In genomic region chr2:217859926-217860325, GRCh38 we compare ENCODE assay signal across 27 cellular contexts.
A peak's percentile ranks its signal among the peaks of the same experiment; 100 is the strongest.
DNase-seq lines count a peak whose midpoint lies in the region; ATAC-seq and TF ChIP-seq lines count a peak whose summit lies in the region.
"Had no signal": no experiment of that assay in that cellular context is flagged by ENCODE, and none has a peak within 500 bp of the region (broad histone marks: within the 10 kb centered on the region; RNA-seq: fewer than 3 reads in every experiment).

No MANE protein-coding gene starts in this region.

- H3K9me3 Mint-ChIP-seq in stimulated activated effector memory CD8-positive, alpha-beta T cell treated with anti-CD3 and anti-CD28 coated beads, Interleukin-12 subunit alpha, Interleukin-12 subunit beta, amount 100 ng/mL, for 72 hours, result no peaks in the 10 kb centered on the region
- H3K9me3 Mint-ChIP-seq: dendritic cell treated with granulocyte-macrophage colony-stimulating factor and Interleukin-4, amounts not matched to agents 40 ng/mL and 50 ng/mL, for 4 days; endodermal cell; neural crest cell; stimulated activated memory B cell treated with anti-CD40 and anti-IgM and Interleukin-4, amounts not matched to agents 10 μg/mL and 1 μg/mL and 100 μg/mL, for 72 hours; T-helper 1 cell treated with Interleukin-12 subunit alpha and Interleukin-12 subunit beta and Interleukin-4 antibody, amounts not matched to agents 30 μg/mL and 1 μg/mL, for 36 hours had no signal

- H4K20me1 ChIP-seq in GM23248 (ENCODE audit: insufficient read depth), result no peaks in the 10 kb centered on the region

- no peak for TF ChIP-seq EP300 in esophagus muscularis mucosa (IDR thresholded peaks at IDR 0.05)

- H2BK120ac ChIP-seq in neuronal stem cell (ENCODE audit: low read depth, low read length), result no peak overlapping the region

- intact Hi-C loops in esophagus muscularis mucosa (cut with DNase I), result no loop called here

- H3K4me1 ChIP-seq in GM23248 (ENCODE audit: insufficient read depth) (peaks cover 25% of the 10 kb centered on the region), esophagus muscularis mucosa (peaks cover 82 to 100% (median 100%) of the 10 kb centered on the region in 4 donors), neuronal stem cell (ENCODE audit: control insufficient read depth in 2 of 2, insufficient read depth in 1 of 2, low read depth in 1 of 2, low read length in 2 of 2) (peaks cover 11 to 27% of the 10 kb centered on the region in 2 donors), subcutaneous abdominal adipose tissue (ENCODE audit: control insufficient read depth in 5 of 5, insufficient read depth in 5 of 5, low read length in 5 of 5) (peaks cover 18 to 96% (median 86%) of the 10 kb centered on the region in 5 donors)

- DNase-seq in GM23248 (no peak), esophagus muscularis mucosa (ENCODE audit: extremely low spot score) (no peak), neuronal stem cell (ENCODE audit: low spot score) (no peak), NOMO-1 treated with dmso at 0.1 percent for 144 hours (lab: John Stamatoyannopoulos, UW; ENCODE audit: unreplicated experiment) (no peak), DMS 273 treated with DMSO at 0.1 percent for 48 hours (lab: John Stamatoyannopoulos, UW) (no peak)
- no peak for DNase-seq in stimulated activated effector memory CD8-positive, alpha-beta T cell treated with anti-CD3 and anti-CD28 coated beads, Interleukin-12 subunit alpha, Interleukin-12 subunit beta, amount 100 ng/mL, for 72 hours (ENCODE audit: low spot score in 2 of 2)
- DNase-seq: activated CD4-positive, alpha-beta T cell treated with anti-CD3 and anti-CD28 coated beads, Interleukin-2, amount 50 U/mL, for 48 hours; activated gamma-delta T cell treated with Interleukin-2 at 50 U/mL for 16 hours; activated T-cell treated with anti-CD3 and anti-CD28 coated beads, Interleukin-2, amount 50 U/mL, for 48 hours; central memory CD4-positive, alpha-beta T cell; endodermal cell; foreskin melanocyte; hypothalamus; NCI-H1092; NCI-H1694 treated with DMSO at 0.1 percent for 48 hours; NCI-H82; stimulated activated CD4-positive, alpha-beta T cell treated with anti-CD3 and anti-CD28 coated beads, Interleukin-15, amount 100 ng/mL, for 24 hours had no signal

- in situ Hi-C loops in GM23248 (cut with MboI), result no loop called here

- no peak for TF ChIP-seq POLR2A in esophagus muscularis mucosa (IDR thresholded peaks at IDR 0.05; ENCODE audit: low read depth)

- peaks cover 18% of the 10 kb centered on the region for H3K36me3 ChIP-seq in GM23248 (ENCODE audit: low read depth)
- peaks cover 61 to 96% (median 85%) of the 10 kb centered on the region in 4 donors for H3K36me3 ChIP-seq in esophagus muscularis mucosa
- no peaks in the 10 kb centered on the region for H3K36me3 ChIP-seq in neuronal stem cell (replicated peaks in 1 of 2; ENCODE audit: control insufficient read depth in 2 of 2, insufficient read depth in 2 of 2, low read length in 2 of 2)
- H3K36me3 ChIP-seq in subcutaneous abdominal adipose tissue (ENCODE audit: control insufficient read depth in 5 of 5, insufficient read depth in 5 of 5, low read length in 5 of 5), result peaks cover 8 to 93% (median 91%) of the 10 kb centered on the region in 5 donors

- no peak overlapping the region for H3K4me3 ChIP-seq in GM23248
- no peak overlapping the region for H3K4me3 ChIP-seq in esophagus muscularis mucosa
- no peak overlapping the region for H3K4me3 ChIP-seq in neuronal stem cell (ENCODE audit: low read length in 2 of 2)
- H3K4me3 ChIP-seq in subcutaneous abdominal adipose tissue (ENCODE audit: low read depth in 1 of 5, low read length in 5 of 5), result no peak overlapping the region
- H3K4me3 ChIP-seq: BLaER1, SK-N-MC had no signal

- no peak overlapping the region for H3K9ac ChIP-seq in GM23248
- no peak overlapping the region for H3K9ac ChIP-seq in neuronal stem cell (ENCODE audit: low read depth, low read length, poor library complexity)
- H3K9ac ChIP-seq in subcutaneous abdominal adipose tissue (ENCODE audit: low read length in 5 of 5), result peak overlapping the region in 2 of 5 donors; percentile 10 to 45
- H3K9ac ChIP-seq: BLaER1 had no signal

- no peak overlapping the region for H2BK15ac ChIP-seq in neuronal stem cell (ENCODE audit: low read length)

- H2BK12ac ChIP-seq in neuronal stem cell (ENCODE audit: low read length), result no peak overlapping the region

- H3K4me2 ChIP-seq in GM23248 (ENCODE audit: unreplicated experiment), result no peak overlapping the region
- no peak overlapping the region for H3K4me2 ChIP-seq in neuronal stem cell (ENCODE audit: insufficient read depth, low read length, poor library complexity, severe bottlenecking)
- H3K4me2 ChIP-seq: BLaER1 had no signal

- no peak for TF ChIP-seq CTCF in esophagus muscularis mucosa (IDR thresholded peaks at IDR 0.05)

- no peak overlapping the region for H4K91ac ChIP-seq in neuronal stem cell (ENCODE audit: low read depth, low read length, poor library complexity)

- H3K4ac ChIP-seq in neuronal stem cell (ENCODE audit: low read length), result no peak overlapping the region

- H3K79me1 ChIP-seq in neuronal stem cell (ENCODE audit: low read depth, low read length), result no peaks in the 10 kb centered on the region

- H3K4me3 Mint-ChIP-seq in stimulated activated effector memory CD8-positive, alpha-beta T cell treated with anti-CD3 and anti-CD28 coated beads, Interleukin-12 subunit alpha, Interleukin-12 subunit beta, amount 100 ng/mL, for 72 hours, result no peak overlapping the region
- H3K4me3 Mint-ChIP-seq: dendritic cell treated with granulocyte-macrophage colony-stimulating factor and Interleukin-4, amounts not matched to agents 40 ng/mL and 50 ng/mL, for 4 days; endodermal cell; neural crest cell; stimulated activated memory B cell treated with anti-CD40 and anti-IgM and Interleukin-4, amounts not matched to agents 10 μg/mL and 1 μg/mL and 100 μg/mL, for 72 hours; T-helper 1 cell treated with Interleukin-12 subunit alpha and Interleukin-12 subunit beta and Interleukin-4 antibody, amounts not matched to agents 30 μg/mL and 1 μg/mL, for 36 hours had no signal

- H3K4me1 Mint-ChIP-seq in stimulated activated effector memory CD8-positive, alpha-beta T cell treated with anti-CD3 and anti-CD28 coated beads, Interleukin-12 subunit alpha, Interleukin-12 subunit beta, amount 100 ng/mL, for 72 hours, result no peaks in the 10 kb centered on the region

- H3K27me3 ChIP-seq in GM23248 (replicated peaks; ENCODE audit: insufficient read depth) (no peaks in the 10 kb centered on the region), esophagus muscularis mucosa (no peaks in the 10 kb centered on the region), neuronal stem cell (ENCODE audit: control insufficient read depth in 3 of 3, insufficient read depth in 3 of 3, low read depth in 1 of 3, low read length in 3 of 3) (no peaks in the 10 kb centered on the region), subcutaneous abdominal adipose tissue (ENCODE audit: control insufficient read depth in 5 of 5, insufficient read depth in 4 of 5, low read length in 5 of 5) (no peaks in the 10 kb centered on the region)
- H3K27me3 ChIP-seq: BLaER1 had no signal

- H3K27ac ChIP-seq in GM23248, result peak overlapping the region; percentile 96
- peak overlapping the region; percentile 83 to 90 (median 88) for H3K27ac ChIP-seq in esophagus muscularis mucosa (replicated peaks in 1 of 4)
- H3K27ac ChIP-seq in neuronal stem cell (replicated peaks; ENCODE audit: low read length), result no peak overlapping the region
- H3K27ac ChIP-seq in subcutaneous abdominal adipose tissue (ENCODE audit: low read depth, low read length), result peak overlapping the region; percentile 92
- H3K27ac ChIP-seq: BLaER1, RWPE1, SK-N-MC had no signal

- H3K23ac ChIP-seq in neuronal stem cell (ENCODE audit: low read depth, low read length, poor library complexity), result no peak overlapping the region

- no peak overlapping the region for H3K14ac ChIP-seq in neuronal stem cell (ENCODE audit: low read length)

- no peak overlapping the region for H4K8ac ChIP-seq in neuronal stem cell (ENCODE audit: low read depth, low read length)

- H3K18ac ChIP-seq in neuronal stem cell (ENCODE audit: low read length), result peak overlapping the region; percentile 69

- no peak overlapping the region for H2BK5ac ChIP-seq in neuronal stem cell (ENCODE audit: low read length)

- no peak overlapping the region for H3K27ac Mint-ChIP-seq in stimulated activated effector memory CD8-positive, alpha-beta T cell treated with anti-CD3 and anti-CD28 coated beads, Interleukin-12 subunit alpha, Interleukin-12 subunit beta, amount 100 ng/mL, for 72 hours
- H3K27ac Mint-ChIP-seq: dendritic cell treated with granulocyte-macrophage colony-stimulating factor and Interleukin-4, amounts not matched to agents 40 ng/mL and 50 ng/mL, for 4 days; endodermal cell; stimulated activated memory B cell treated with anti-CD40 and anti-IgM and Interleukin-4, amounts not matched to agents 10 μg/mL and 1 μg/mL and 100 μg/mL, for 72 hours; T-helper 1 cell treated with Interleukin-12 subunit alpha and Interleukin-12 subunit beta and Interleukin-4 antibody, amounts not matched to agents 30 μg/mL and 1 μg/mL, for 36 hours had no signal

- 84 to 88% methylated on average over 5 of the region's 5 CpGs for WGBS in GM23248 (ENCODE audit: low coverage in 1 of 2, low lambda C conversion rate in 2 of 2, missing lambda C conversion rate in 2 of 2), 2 experiments
- whole genome bisulfite sequencing in esophagus muscularis mucosa, result 81% methylated on average over 5 of the region's 5 CpGs
- no CpG with 5 or more reads among the region's 5 CpGs for WGBS in neuronal stem cell (ENCODE audit: extremely low coverage in 2 of 2, insufficient read length in 2 of 2, insufficient replicate concordance in 1 of 2), 2 donors

- H3K79me2 ChIP-seq in GM23248 (ENCODE audit: insufficient read depth), result peaks cover 50% of the 10 kb centered on the region

- no peak overlapping the region for H2AFZ ChIP-seq in GM23248
- H2AFZ ChIP-seq in neuronal stem cell (ENCODE audit: low read length), result no peak overlapping the region

- ATAC-seq in stimulated activated effector memory CD8-positive, alpha-beta T cell treated with anti-CD3 and anti-CD28 coated beads, Interleukin-12 subunit alpha, Interleukin-12 subunit beta, amount 100 ng/mL, for 72 hours, result no peak
- ATAC-seq in HG02840 (IDR thresholded peaks at IDR 0.05; ENCODE audit: low FRiP score, unreplicated experiment), result no peak
- ATAC-seq: esophagus mucosa; stimulated activated memory B cell treated with anti-CD40 and anti-IgM and Interleukin-4, amounts not matched to agents 10 μg/mL and 1 μg/mL and 100 μg/mL, for 72 hours had no signal

- no peaks in the 10 kb centered on the region for H3K36me3 Mint-ChIP-seq in stimulated activated effector memory CD8-positive, alpha-beta T cell treated with anti-CD3 and anti-CD28 coated beads, Interleukin-12 subunit alpha, Interleukin-12 subunit beta, amount 100 ng/mL, for 72 hours
- H3K36me3 Mint-ChIP-seq: stimulated activated memory B cell treated with anti-CD40 and anti-IgM and Interleukin-4, amounts not matched to agents 10 μg/mL and 1 μg/mL and 100 μg/mL, for 72 hours had no signal

- H3F3A ChIP-seq in GM23248 (ENCODE audit: insufficient read depth), result peaks cover 51% of the 10 kb centered on the region

- peak overlapping the region; percentile 58 for H2AK5ac ChIP-seq in neuronal stem cell (ENCODE audit: low read depth, low read length)

- H3K9me2 ChIP-seq in GM23248 (ENCODE audit: insufficient read depth), result no peaks in the 10 kb centered on the region

- H3K9me3 ChIP-seq in GM23248 (ENCODE audit: low read depth), result no peaks in the 10 kb centered on the region
- H3K9me3 ChIP-seq in esophagus muscularis mucosa, result no peaks in the 10 kb centered on the region
- no peaks in the 10 kb centered on the region for H3K9me3 ChIP-seq in neuronal stem cell (replicated peaks in 1 of 2; ENCODE audit: control insufficient read depth in 2 of 2, insufficient read depth in 1 of 2, low read depth in 1 of 2, low read length in 2 of 2)
- no peaks in the 10 kb centered on the region for H3K9me3 ChIP-seq in subcutaneous abdominal adipose tissue (ENCODE audit: control insufficient read depth in 5 of 5, low read length in 5 of 5)
- H3K9me3 ChIP-seq: BLaER1 had no signal
